8 cellular contexts compared by ENCODE assay signal in genomic region chr22:45318168-45318557, GRCh38. TPM values are rescaled to one million over a fixed set of nuclear protein-coding genes. Genes with fewer than 3 reads are reported as not detected.
A peak's percentile ranks its signal among the peaks of the same experiment; 100 is the strongest.
DNase-seq lines count a peak whose midpoint lies in the region; ATAC-seq and TF ChIP-seq lines count a peak whose summit lies in the region.

No MANE protein-coding gene starts in this region.

- intact Hi-C loops in Panc1 (cut with micrococcal nuclease; ENCODE audit: unreplicated experiment) = no loop called here

- H3K4me2 ChIP-seq in parathyroid adenoma (ENCODE audit: low read length) = peak overlapping the region; percentile 46

- DNase-seq in GM06990 (ENCODE audit: extremely low read depth, insufficient read length) = peak; percentile 70
- no peak for DNase-seq in Panc1 (ENCODE audit: low read depth, low spot score)
- DNase-seq in activated naive CD4-positive, alpha-beta T cell (lab: John Stamatoyannopoulos, UW) = peak; percentile 49 to 85 (median 66)
- DNase-seq in foreskin melanocyte = peak; percentile 45
- peak; percentile 80 for DNase-seq in thoracic aorta (ENCODE audit: low spot score)
- no peak for DNase-seq in OCI-M2 (lab: John Stamatoyannopoulos, UW; ENCODE audit: unreplicated experiment)

- peak; percentile 50 for ATAC-seq in HG03378 (IDR thresholded peaks at IDR 0.05; ENCODE audit: unreplicated experiment)
- peak; percentile 53; the same call in 1 of the 2 replicates for ATAC-seq in Panc1
- ATAC-seq in thoracic aorta (ENCODE audit: insufficient number of reproducible peaks, low FRiP score, low read depth) = peak; percentile 75

- BruUV-seq in Panc1 (replicated peaks; lab: Mats Ljungman, UMichigan) = no TSS peak

- H3K36me3 ChIP-seq in GM06990 (ENCODE audit: control insufficient read depth, insufficient read depth, low read length) (no peaks in the 10 kb centered on the region; the same call in 1 of the 2 replicates), Panc1 (ENCODE audit: control insufficient read depth, insufficient read depth, low read length) (no peaks in the 10 kb centered on the region; the same call in 1 of the 2 replicates), parathyroid adenoma (ENCODE audit: control insufficient read depth, insufficient read depth, low read length) (no peaks in the 10 kb centered on the region), thoracic aorta (peaks cover 5% of the 10 kb centered on the region)

- no peaks in the 10 kb centered on the region for H3K9me3 ChIP-seq in Panc1 (ENCODE audit: control insufficient read depth, insufficient read depth, low read depth, low read length)
- no peaks in the 10 kb centered on the region for H3K9me3 ChIP-seq in parathyroid adenoma (ENCODE audit: control insufficient read depth, low read length)
- no peaks in the 10 kb centered on the region for H3K9me3 ChIP-seq in thoracic aorta

- TF ChIP-seq CTCF in GM06990 (IDR thresholded peaks at IDR 0.05; ENCODE audit: insufficient read depth, low read length, poor library complexity, severe bottlenecking) (no peak), Panc1 (IDR thresholded peaks at IDR 0.05) (no peak), parathyroid adenoma (IDR thresholded peaks at IDR 0.05) (no peak), thoracic aorta (IDR thresholded peaks at IDR 0.05) (no peak)

- H3K4me3 ChIP-seq in GM06990 (replicated peaks; ENCODE audit: low read depth, low read length) = peak overlapping the region; percentile 32
- H3K4me3 ChIP-seq in Panc1 (ENCODE audit: low read depth in 2 of 2, low read length in 2 of 2) = no peak overlapping the region
- H3K4me3 ChIP-seq in parathyroid adenoma (ENCODE audit: low read depth, low read length) = no peak overlapping the region
- peak overlapping the region; percentile 55 for H3K4me3 ChIP-seq in thoracic aorta

- POLR2A ChIA-PET in Panc1 (lab: Charles Lee) = no interaction called here

- CTCF ChIA-PET in Panc1 (lab: Charles Lee) = interaction anchor here (0.6 kb wide), 1 partner anchor 15 kb away, joined by 4 read pairs; no protein-coding TSS in a partner anchor

- H3K27ac ChIP-seq in Panc1 (ENCODE audit: low read length) = no peak overlapping the region
- H3K27ac ChIP-seq in parathyroid adenoma = peak overlapping the region; percentile 75
- H3K27ac ChIP-seq in thoracic aorta = peak overlapping the region; percentile 95

- no peaks in the 10 kb centered on the region for H3K27me3 ChIP-seq in GM06990 (replicated peaks; ENCODE audit: control insufficient read depth, insufficient read depth, low read length)
- H3K27me3 ChIP-seq in Panc1 (ENCODE audit: control insufficient read depth, insufficient read depth, low read length) = no peaks in the 10 kb centered on the region
- no peaks in the 10 kb centered on the region for H3K27me3 ChIP-seq in parathyroid adenoma (ENCODE audit: control insufficient read depth, insufficient read depth, low read length)
- no peaks in the 10 kb centered on the region for H3K27me3 ChIP-seq in thoracic aorta (replicated peaks; ENCODE audit: insufficient read depth)

- peaks cover 5% of the 10 kb centered on the region for H3K79me2 ChIP-seq in parathyroid adenoma

- in situ Hi-C loops in Panc1 (cut with HindIII; ENCODE audit: low pct_unique_long_range_greater_than_20kb, low sequenced_read_pairs) = no loop called here

- peaks cover 9% of the 10 kb centered on the region; the same call in 1 of the 2 replicates for H3K4me1 ChIP-seq in Panc1 (ENCODE audit: control insufficient read depth, insufficient read depth, low read length)
- H3K4me1 ChIP-seq in parathyroid adenoma = peaks cover 3% of the 10 kb centered on the region
- peaks cover 18 to 84% of the 10 kb centered on the region in 2 donors for H3K4me1 ChIP-seq in thoracic aorta (ENCODE audit: control insufficient read depth in 1 of 2, low read depth in 2 of 2)

- no peak overlapping the region for H2AFZ ChIP-seq in parathyroid adenoma

- H3K9ac ChIP-seq in parathyroid adenoma = no peak overlapping the region

RNA-seq across cellular contexts. Expression of gene FAM118A, which starts 8.4 kb away (rescaled TPM):
- total RNA-seq in Panc1 (2021; ENCODE audit: unreplicated experiment) (73.2 TPM), thoracic aorta (100 to 1,000 TPM in 1 of 2 donors, 10 to 100 TPM in 1; 54.4 to 244 TPM)
- 58.0 TPM for polyA plus RNA-seq in Panc1 (2012; ENCODE audit: insufficient read length)

RNA-seq across cellular contexts. Expression of gene UPK3A, which starts 33.4 kb away (rescaled TPM):
- total RNA-seq in Panc1 (2021; ENCODE audit: unreplicated experiment) (not detected), thoracic aorta (not detected)
- polyA plus RNA-seq in Panc1 (2012; ENCODE audit: insufficient read length) = not detected

Comparison
In these comparisons a context has a peak if more than half of its experiments do, and no peak if none do; other contexts are left out.
1. DNase-seq: peak in GM06990 (single experiment), activated naive CD4-positive, alpha-beta T cell (4 of 4), foreskin melanocyte (single experiment) and thoracic aorta (single experiment); none in Panc1 (single experiment) and OCI-M2 (single experiment).
2. H3K4me3 ChIP-seq: peak in GM06990 (single experiment) and thoracic aorta (single experiment); none in Panc1 (0 of 2) and parathyroid adenoma (single experiment).
3. Peak in every context shown above with its lines, with median percentiles within 50 percentile points of each other: ATAC-seq.